In genomic region chr12:108131035-108131434, GRCh38 we compare ENCODE assay signal across 26 cellular contexts. TPM values are rescaled to one million over a fixed set of nuclear protein-coding genes. Genes with fewer than 3 reads are reported as not detected.
A peak's percentile ranks its signal among the peaks of the same experiment; 100 is the strongest.
DNase-seq lines count a peak whose midpoint lies in the region; ATAC-seq, FAIRE-seq and TF ChIP-seq lines count a peak whose summit lies in the region.
"Had no signal": no experiment of that assay in that cellular context is flagged by ENCODE, and none has a peak within 500 bp of the region (broad histone marks: within the 10 kb centered on the region; RNA-seq: fewer than 3 reads in every experiment).

No MANE protein-coding gene starts in this region.

- H3K4me1 Mint-ChIP-seq in endodermal cell (peaks cover 10% of the 10 kb centered on the region), neural progenitor cell (peaks cover 30% of the 10 kb centered on the region)

- H3K27ac Mint-ChIP-seq in endodermal cell (no peak overlapping the region), neural progenitor cell (no peak overlapping the region)
- H3K27ac Mint-ChIP-seq: CD4-positive, CD25-positive, alpha-beta regulatory T cell; H9; HFFc6 had no signal

- CTCF ChIA-PET in HepG2 (lab: Yijun Ruan, JAX; ENCODE audit: low intra/inter-chr PET ratio, low total read pairs): no interaction called here

- BruUV-seq in HepG2 (replicated peaks; lab: Mats Ljungman, UMichigan): no TSS peak

- H3K4me3 Mint-ChIP-seq in endodermal cell (no peak overlapping the region), neural progenitor cell (peak overlapping the region; percentile 84)
- H3K4me3 Mint-ChIP-seq: HFFc6 had no signal

- H3K36me3 Mint-ChIP-seq in endodermal cell (ENCODE audit: low read depth) (no peaks in the 10 kb centered on the region), neural progenitor cell (peaks cover 1% of the 10 kb centered on the region)
- H3K36me3 Mint-ChIP-seq: CD4-positive, CD25-positive, alpha-beta regulatory T cell had no signal

- 11% methylated on average over 3 of the region's 3 CpGs for WGBS in HepG2 (ENCODE audit: low lambda C conversion rate)
- 63% methylated on average over 2 of the region's 3 CpGs for WGBS in right lobe of liver (ENCODE audit: insufficient coverage, low coverage, low lambda C conversion rate, missing lambda C conversion rate)
- WGBS in endodermal cell (ENCODE audit: insufficient coverage in 1 of 2, insufficient read length in 1 of 2), 2 experiments: 85 to 100% methylated on average over 1 to 3 of the region's 3 CpGs

- ATAC-seq in HepG2: no peak
- ATAC-seq in right lobe of liver: no peak
- ATAC-seq: Panc1 had no signal

- H3K36me3 ChIP-seq in HepG2 (replicated peaks in 1 of 2; ENCODE audit: control insufficient read depth in 1 of 2, insufficient read depth in 2 of 2, low read length in 2 of 2) (no peaks in the 10 kb centered on the region), right lobe of liver (no peaks in the 10 kb centered on the region), endodermal cell (ENCODE audit: control insufficient read depth, insufficient read depth, low read length) (no peaks in the 10 kb centered on the region), neural progenitor cell (no peaks in the 10 kb centered on the region), MM.1S (replicated peaks; ENCODE audit: insufficient read depth, low read length) (no peaks in the 10 kb centered on the region)
- H3K36me3 ChIP-seq: BE2C, MG63 had no signal

- no peak overlapping the region for H3K4me3 ChIP-seq in HepG2 (replicated peaks in 1 of 3; ENCODE audit: insufficient read depth in 1 of 3, low read depth in 2 of 3, low read length in 3 of 3)
- no peak overlapping the region for H3K4me3 ChIP-seq in right lobe of liver
- H3K4me3 ChIP-seq in endodermal cell (ENCODE audit: low read length): no peak overlapping the region
- H3K4me3 ChIP-seq in neural progenitor cell: no peak overlapping the region
- H3K4me3 ChIP-seq in MM.1S (ENCODE audit: low read length): no peak overlapping the region
- H3K4me3 ChIP-seq: GM23248, MG63 had no signal

- in situ Hi-C loops in HepG2 (cut with HindIII; ENCODE audit: extremely low pct_ligation_motif_present, low pct_unique_long_range_greater_than_20kb): no loop called here

- H3K27ac ChIP-seq in HepG2 (ENCODE audit: extremely low read length, insufficient read depth, low read length): no peak overlapping the region
- H3K27ac ChIP-seq in right lobe of liver: no peak overlapping the region
- H3K27ac ChIP-seq in endodermal cell (ENCODE audit: low read depth, low read length): no peak overlapping the region
- no peak overlapping the region for H3K27ac ChIP-seq in neural progenitor cell
- H3K27ac ChIP-seq in MM.1S (ENCODE audit: low read length): no peak overlapping the region
- H3K27ac ChIP-seq: 22Rv1, GM23248 had no signal

- no peaks in the 10 kb centered on the region for H3K79me2 ChIP-seq in HepG2 (ENCODE audit: insufficient read depth, low read length)
- H3K79me2 ChIP-seq in neural progenitor cell (ENCODE audit: low read depth): no peaks in the 10 kb centered on the region
- H3K79me2 ChIP-seq in MM.1S (ENCODE audit: low read length): no peaks in the 10 kb centered on the region

- intact Hi-C loops in HepG2 (cut with micrococcal nuclease; ENCODE audit: unreplicated experiment): no loop called here
- intact Hi-C loops in right lobe of liver (cut with DNase I): no loop called here

- TF ChIP-seq CTCF in HepG2 (CRISPR knock-in tag; IDR thresholded peaks at IDR 0.05) (no peak), right lobe of liver (IDR thresholded peaks at IDR 0.05) (no peak), endodermal cell (conservative IDR thresholded peaks at IDR 0.05) (no peak), neural progenitor cell (IDR thresholded peaks at IDR 0.05) (no peak), MM.1S (IDR thresholded peaks at IDR 0.05; ENCODE audit: low read length) (no peak)

- H3F3A ChIP-seq in neural progenitor cell (ENCODE audit: low read depth) (peaks cover 20% of the 10 kb centered on the region), MM.1S (ENCODE audit: insufficient read depth, low read length) (no peaks in the 10 kb centered on the region)

- DNase-seq in HepG2 (ENCODE audit: low spot score) (no peak), right lobe of liver (no peak), endodermal cell (peak; percentile 41), neural progenitor cell (ENCODE audit: low spot score) (no peak), MM.1S (no peak), epidermal melanocyte (ENCODE audit: insufficient read length, low spot score) (no peak), DMS153 treated with DMSO at 0.1 percent for 48 hours (lab: John Stamatoyannopoulos, UW; ENCODE audit: unreplicated experiment) (no peak)
- DNase-seq: BE2C; CD4-positive, CD25-positive, alpha-beta regulatory T cell; DMS53; GM23248; H9; HFFc6; KG1; MG63; NCI-H1048; NCI-H1694 treated with DMSO at 0.1 percent for 48 hours; NCI-H2081; NCI-H226; NCI-H510A; NCI-H69; SHP77 treated with DMSO at 0.1 percent for 48 hours had no signal

- POLR2A ChIA-PET in HepG2 (lab: Yijun Ruan, JAX): no interaction called here

- H3K9me3 ChIP-seq in HepG2 (ENCODE audit: low read length): no peaks in the 10 kb centered on the region
- H3K9me3 ChIP-seq in right lobe of liver: no peaks in the 10 kb centered on the region
- H3K9me3 ChIP-seq in endodermal cell (ENCODE audit: control insufficient read depth, low read length): no peaks in the 10 kb centered on the region
- H3K9me3 ChIP-seq in neural progenitor cell (ENCODE audit: low read depth): no peaks in the 10 kb centered on the region
- H3K9me3 ChIP-seq in MM.1S (replicated peaks; ENCODE audit: insufficient read depth, low read length): no peaks in the 10 kb centered on the region
- H3K9me3 ChIP-seq: BE2C, MG63 had no signal

- no peak for FAIRE-seq in HepG2 (lab: Jason Lieb, UNC)

- H3K9me2 ChIP-seq in MM.1S (replicated peaks; ENCODE audit: insufficient read depth, low read length): no peaks in the 10 kb centered on the region

- H4K20me1 ChIP-seq in HepG2 (ENCODE audit: insufficient read depth, low read length) (no peaks in the 10 kb centered on the region), neural progenitor cell (ENCODE audit: low read depth) (no peaks in the 10 kb centered on the region), MM.1S (ENCODE audit: insufficient read depth, low read length) (no peaks in the 10 kb centered on the region)

- H3K4me2 ChIP-seq in HepG2 (ENCODE audit: low read depth, low read length) (no peak overlapping the region), neural progenitor cell (no peak overlapping the region), MM.1S (ENCODE audit: low read depth, low read length) (no peak overlapping the region)

- H3K27me3 Mint-ChIP-seq in endodermal cell (ENCODE audit: insufficient read depth) (peaks cover 78% of the 10 kb centered on the region), neural progenitor cell (ENCODE audit: insufficient read depth, low read depth) (peaks cover 25% of the 10 kb centered on the region)

- H3K27me3 ChIP-seq in HepG2 (ENCODE audit: control insufficient read depth in 1 of 2, insufficient read depth in 2 of 2, low read length in 2 of 2) (peaks cover 0 to 33% of the 10 kb centered on the region in 2 experiments; a peak in 4 of 5 replicates), right lobe of liver (peaks cover 0 to 21% of the 10 kb centered on the region in 2 donors), endodermal cell (ENCODE audit: control insufficient read depth, insufficient read depth, low read length, poor library complexity, severe bottlenecking) (peaks cover 18% of the 10 kb centered on the region), neural progenitor cell (peaks cover 9% of the 10 kb centered on the region), MM.1S (replicated peaks; ENCODE audit: insufficient read depth, low read length) (peaks cover 28% of the 10 kb centered on the region)
- H3K27me3 ChIP-seq: BE2C had no signal

- H3K9ac ChIP-seq in HepG2 (ENCODE audit: insufficient read depth, low read depth, low read length) (no peak overlapping the region), endodermal cell (ENCODE audit: extremely low read depth, low read length, poor library complexity, severe bottlenecking) (no peak overlapping the region), neural progenitor cell (no peak overlapping the region), MM.1S (ENCODE audit: low read length) (no peak overlapping the region)
- H3K9ac ChIP-seq: GM23248 had no signal

- TF ChIP-seq EP300 in HepG2 (IDR thresholded peaks at IDR 0.05; ENCODE audit: low read depth in 2 of 2, low read length in 2 of 2): no peak
- TF ChIP-seq EP300 in HepG2 (CRISPR knock-in tag; IDR thresholded peaks at IDR 0.05; ENCODE audit: borderline replicate concordance): no peak

- H3K9me3 Mint-ChIP-seq in endodermal cell: no peaks in the 10 kb centered on the region
- no peaks in the 10 kb centered on the region for H3K9me3 Mint-ChIP-seq in neural progenitor cell
- H3K9me3 Mint-ChIP-seq: H9 had no signal

- no peak overlapping the region for H2AFZ ChIP-seq in HepG2 (ENCODE audit: low read length)
- H2AFZ ChIP-seq in neural progenitor cell (replicated peaks): no peak overlapping the region
- no peak overlapping the region for H2AFZ ChIP-seq in MM.1S (ENCODE audit: low read length)
- H2AFZ ChIP-seq: GM23248 had no signal

- H3K4me1 ChIP-seq in HepG2 (ENCODE audit: insufficient read depth, low read length): peaks cover 5% of the 10 kb centered on the region; the same call in 1 of the 2 replicates
- peaks cover 0 to 9% (median 0%) of the 10 kb centered on the region in 4 donors for H3K4me1 ChIP-seq in right lobe of liver
- peaks cover 2% of the 10 kb centered on the region for H3K4me1 ChIP-seq in endodermal cell (ENCODE audit: control insufficient read depth, insufficient read depth, low read length)
- H3K4me1 ChIP-seq in neural progenitor cell: peaks cover 11% of the 10 kb centered on the region
- no peaks in the 10 kb centered on the region; the same call in 1 of the 2 replicates for H3K4me1 ChIP-seq in MM.1S (ENCODE audit: low read length)
- H3K4me1 ChIP-seq: BE2C had no signal

- no peak for TF ChIP-seq RAD21 in HepG2 (CRISPR knock-in tag; IDR thresholded peaks at IDR 0.05)

- TF ChIP-seq POLR2A in HepG2 (IDR thresholded peaks at IDR 0.05; ENCODE audit: insufficient read depth in 1 of 2, low read depth in 2 of 2, low read length in 2 of 2): no peak
- TF ChIP-seq POLR2A in right lobe of liver (IDR thresholded peaks at IDR 0.05): no peak

RNA-seq across cellular contexts. Expression of gene WSCD2, which starts 1.9 kb away (rescaled TPM):
- total RNA-seq in HepG2 (2016; rRNA removed; fragmentation: Illumina TruSeq; extraction: Trizol) (not detected in 2 replicates), right lobe of liver (not detected), endodermal cell (1 to 10 TPM in 1 of 2 donors, under 1 TPM in 1; 0.80 to 1.3 TPM), neural progenitor cell (ENCODE audit: low replicate concordance) (3.0 and 6.6 TPM in 2 replicates)
- total RNA-seq in HepG2 (2016; cell fraction: cytosol; rRNA removed; fragmentation: Illumina TruSeq; extraction: Trizol; ENCODE audit: low read depth): not detected in 2 replicates
- total RNA-seq in HepG2 (2016; cell fraction: insoluble cytoplasmic fraction; rRNA removed; fragmentation: Illumina TruSeq; extraction: Trizol): not detected in 2 replicates
- not detected in 2 replicates for total RNA-seq in HepG2 (2016; cell fraction: membrane; rRNA removed; fragmentation: Illumina TruSeq; extraction: Trizol)
- total RNA-seq in HepG2 (2016; cell fraction: nucleus; rRNA removed; fragmentation: Illumina TruSeq; extraction: Trizol): not detected in 2 replicates
- polyA plus RNA-seq in HepG2 (2011; rRNA removed): not detected in 2 replicates
- not detected in 2 replicates for polyA plus RNA-seq in HepG2 (2011; cell fraction: cytosol; rRNA removed)
- polyA plus RNA-seq in HepG2 (2011; cell fraction: nucleus; rRNA removed): not detected in 2 replicates
- polyA plus RNA-seq in HepG2 (2012): not detected in 2 replicates
- not detected in 2 replicates for polyA plus RNA-seq in HepG2 (2016; cell fraction: cytosol; fragmentation: Illumina TruSeq; extraction: Trizol; ENCODE audit: low read depth)
- not detected in 2 replicates for polyA plus RNA-seq in HepG2 (2016; cell fraction: insoluble cytoplasmic fraction; fragmentation: Illumina TruSeq; extraction: Trizol; ENCODE audit: low read depth)
- not detected in 2 replicates for polyA plus RNA-seq in HepG2 (2016; cell fraction: membrane; fragmentation: Illumina TruSeq; extraction: Trizol; ENCODE audit: low read depth)
- polyA plus RNA-seq in HepG2 (2016; cell fraction: nucleus; fragmentation: Illumina TruSeq; extraction: Trizol; ENCODE audit: insufficient read depth, low read depth): not detected in 2 replicates
- not detected in 2 replicates for polyA minus RNA-seq in HepG2 (2011; rRNA and poly(A)+ RNA removed; ENCODE audit: low replicate concordance)
- polyA minus RNA-seq in HepG2 (2011; cell fraction: cytosol; rRNA and poly(A)+ RNA removed): not detected in 2 replicates
- not detected in 2 replicates for polyA minus RNA-seq in HepG2 (2011; cell fraction: nucleus; rRNA and poly(A)+ RNA removed)
- 4.0 TPM for polyA plus RNA-seq in endodermal cell (2013, experiment 1 of 2)
- polyA plus RNA-seq in endodermal cell (2013, experiment 2 of 2): 2.6 TPM
- total RNA-seq: GM23248, HFFc6, HT1080, OCI-LY7 had no signal
- polyA plus RNA-seq: GM23248 had no signal
